In the genomic region with DNA sequence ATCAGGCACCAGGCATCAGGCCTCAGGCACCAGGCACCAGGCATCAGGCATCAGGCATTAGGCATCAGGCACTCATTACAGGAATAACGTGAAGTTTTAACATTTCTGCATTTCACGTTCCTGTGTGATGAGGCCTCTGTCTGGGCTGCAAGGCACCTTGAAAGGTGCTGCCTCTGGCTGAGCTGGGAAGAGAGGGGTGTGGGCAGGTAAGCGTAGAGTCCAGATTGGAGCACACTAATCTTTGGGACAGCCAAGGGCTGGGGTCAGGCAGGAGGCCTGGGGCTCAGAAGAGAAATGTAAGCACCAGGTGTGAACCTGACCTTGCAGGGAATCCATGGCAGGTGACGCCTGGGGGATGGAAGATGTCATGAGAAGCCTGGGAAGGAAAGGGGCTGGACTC, we compare ENCODE assay signal across 1 cellular context.
TF ChIP-seq lines count a peak whose summit lies in the region.

No MANE protein-coding gene starts in this region.

TF ChIP-seq in H1, 55 proteins besides CTCF, POLR2A, EP300 and RAD21:
- no peak for TF ChIP-seq SUZ12 (IDR thresholded peaks at IDR 0.05; ENCODE audit: low read length)
- TF ChIP-seq, protein P1, sequence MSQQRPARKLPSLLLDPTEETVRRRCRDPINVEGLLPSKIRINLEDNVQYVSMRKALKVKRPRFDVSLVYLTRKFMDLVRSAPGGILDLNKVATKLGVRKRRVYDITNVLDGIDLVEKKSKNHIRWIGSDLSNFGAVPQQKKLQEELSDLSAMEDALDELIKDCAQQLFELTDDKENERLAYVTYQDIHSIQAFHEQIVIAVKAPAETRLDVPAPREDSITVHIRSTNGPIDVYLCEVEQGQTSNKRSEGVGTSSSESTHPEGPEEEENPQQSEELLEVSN (IDR thresholded peaks at IDR 0.05), result 0 out of 2 replicates have a peak, but pooled peaks have one; percentile 39
- TF ChIP-seq, protein P2, sequence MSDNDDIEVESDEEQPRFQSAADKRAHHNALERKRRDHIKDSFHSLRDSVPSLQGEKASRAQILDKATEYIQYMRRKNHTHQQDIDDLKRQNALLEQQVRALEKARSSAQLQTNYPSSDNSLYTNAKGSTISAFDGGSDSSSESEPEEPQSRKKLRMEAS (IDR thresholded peaks at IDR 0.05), result peak; percentile 50; the same call in 1 of the 2 replicates
